Comparison of ENCODE assay signal across 25 cellular contexts in genomic region chr11:24598636-24599035, GRCh38.
"Had no signal": no experiment of that assay in that cellular context is flagged by ENCODE, and none has a peak within 500 bp of the region (broad histone marks: within the 10 kb centered on the region; RNA-seq: fewer than 3 reads in every experiment).

No MANE protein-coding gene starts in this region.

- H3K9me3 ChIP-seq: esophagus muscularis mucosa, mucosa of descending colon, right lobe of liver, thoracic aorta, tibial nerve, upper lobe of left lung had no signal

- H2AFZ ChIP-seq: parathyroid adenoma had no signal

- H3K27me3 ChIP-seq: dorsolateral prefrontal cortex, esophagus muscularis mucosa, right lobe of liver, tibial nerve, upper lobe of left lung had no signal

- H3K4me3 ChIP-seq: dorsolateral prefrontal cortex, esophagus muscularis mucosa, lung, mucosa of descending colon, right lobe of liver, thoracic aorta, tibial nerve, upper lobe of left lung had no signal

- H3K27ac ChIP-seq: dorsolateral prefrontal cortex, esophagus muscularis mucosa, parathyroid adenoma, right lobe of liver, thoracic aorta, tibial nerve, upper lobe of left lung had no signal

- H3K4me1 ChIP-seq: esophagus muscularis mucosa, parathyroid adenoma, right lobe of liver, tibial nerve, upper lobe of left lung had no signal

- H3K79me2 ChIP-seq: parathyroid adenoma had no signal

- DNase-seq: cortex of kidney; dorsolateral prefrontal cortex; effector CD4-positive, alpha-beta T cell; endodermal cell; foreskin melanocyte; glutamatergic neuron; hypothalamus; immature natural killer cell; islet precursor cell; kidney glomerular epithelial cell; mucosa of descending colon; naive B cell; right lobe of liver; small intestine; stimulated activated CD4-positive, alpha-beta T cell treated with anti-CD3 and anti-CD28 coated beads, Interleukin-15, amount 100 ng/mL, for 24 hours; stimulated activated CD4-positive, alpha-beta T cell treated with anti-CD3 and anti-CD28 coated beads, Interleukin-2, amount 100 ng/mL, for 48 hours; stimulated activated naive B cell treated with anti-CD40 and anti-IgM and Interleukin-4, amounts not matched to agents 10 μg/mL and 1 μg/mL and 100 μg/mL, for 72 hours; upper lobe of left lung had no signal

- H3K36me3 ChIP-seq: esophagus muscularis mucosa, right lobe of liver, thoracic aorta, tibial nerve, upper lobe of left lung had no signal

- ATAC-seq: left lobe of liver; mucosa of descending colon; natural killer cell treated with Interleukin-12 subunit alpha and Interleukin-12 subunit beta and Interleukin-15 and Interleukin-18, amount 100 ng/mL, for 72 hours; stimulated activated naive B cell treated with anti-CD40 and anti-IgM and Interleukin-4, amounts not matched to agents 10 μg/mL and 1 μg/mL and 100 μg/mL, for 72 hours had no signal
